In genomic region chr12:124567035-124567672, GRCh38 we compare ENCODE assay signal across 8 cellular contexts. TPM values are rescaled to one million over a fixed set of nuclear protein-coding genes. Genes with fewer than 3 reads are reported as not detected.
DNase-seq lines count a peak whose midpoint lies in the region; ATAC-seq, FAIRE-seq and TF ChIP-seq lines count a peak whose summit lies in the region.

Gene NCOR2, minus strand, starts transcription at chr12:124567612. Its CDS starts 72,361 bp downstream, at chr12:124495251.

- no peaks in the 10 kb centered on the region for H3K27me3 Mint-ChIP-seq in naive thymus-derived CD4-positive, alpha-beta T cell

- peaks cover 47% of the 10 kb centered on the region for H4K20me1 ChIP-seq in Loucy (ENCODE audit: insufficient read depth, low read length, poor library complexity, severe bottlenecking)
- H4K20me1 ChIP-seq in endothelial cell of umbilical vein (replicated peaks; ENCODE audit: control insufficient read depth, extremely low read depth, insufficient read depth, low read length) = peaks cover 4% of the 10 kb centered on the region

- H3K79me2 ChIP-seq in Loucy (ENCODE audit: insufficient read depth, low read length) = peaks cover 48% of the 10 kb centered on the region
- peaks cover 47% of the 10 kb centered on the region for H3K79me2 ChIP-seq in endothelial cell of umbilical vein (ENCODE audit: control insufficient read depth, insufficient read depth, low read length)

- intact Hi-C loops in endothelial cell of umbilical vein (cut with micrococcal nuclease) = loop anchor here (1.0 to 5.0 kb wide), 6 partner anchors 46 to 360 kb away; no protein-coding TSS in a partner anchor
- intact Hi-C loops in naive thymus-derived CD4-positive, alpha-beta T cell (cut with micrococcal nuclease) = loop anchor here (1.0 to 5.0 kb wide), 16 partner anchors 22 to 1600 kb away; partner anchors contain the start of genes ABCB9 (in 1 of the 2), ATP6V0A2 (in 1 of the 2), DHX37 (in 1 of the 2) and SCARB1 (in 1 of the 2)

- H3K36me3 ChIP-seq in Loucy (ENCODE audit: insufficient read depth, low read length) (no peaks in the 10 kb centered on the region), endothelial cell of umbilical vein (ENCODE audit: control insufficient read depth in 2 of 2, extremely low read depth in 1 of 2, insufficient read depth in 2 of 2, low read length in 2 of 2) (no peaks in the 10 kb centered on the region)
- peaks cover 0 to 7% (median 0%) of the 10 kb centered on the region in 3 experiments for H3K36me3 ChIP-seq in naive thymus-derived CD4-positive, alpha-beta T cell (ENCODE audit: control insufficient read depth in 2 of 3, insufficient read depth in 3 of 3, low read length in 3 of 3)

- FAIRE-seq in endothelial cell of umbilical vein (lab: Jason Lieb, UNC) = no peak

- DNase-seq in Daoy (ENCODE audit: low read depth) (peak; percentile 51), endothelial cell of umbilical vein (ENCODE audit: low read depth, low spot score) (no peak)
- peak; percentile 24 to 31 for DNase-seq in activated CD8-positive, alpha-beta memory T cell treated with anti-CD3 and anti-CD28 coated beads for 4 hours (ENCODE audit: low read depth in 2 of 2)
- DNase-seq in naive thymus-derived CD4-positive, alpha-beta T cell = peak; percentile 38 to 66 (median 56)

- H3K27ac Mint-ChIP-seq in naive thymus-derived CD4-positive, alpha-beta T cell = peak within 1 kb of the TSS; percentile 75 to 95 (median 88)

- H3K4me1 ChIP-seq in Loucy (ENCODE audit: insufficient read depth, low read length, poor library complexity, severe bottlenecking) (peaks cover 34% of the 10 kb centered on the region), endothelial cell of umbilical vein (ENCODE audit: control insufficient read depth, extremely low read depth, insufficient read depth, low read length) (peaks cover 10% of the 10 kb centered on the region)
- H3K4me1 ChIP-seq in naive thymus-derived CD4-positive, alpha-beta T cell (ENCODE audit: control insufficient read depth in 2 of 2, insufficient read depth in 2 of 2, low read length in 2 of 2) = peaks cover 6 to 15% of the 10 kb centered on the region in 2 donors

- H3K4me3 ChIP-seq in Loucy (ENCODE audit: low read length, poor library complexity, severe bottlenecking) = peak within 1 kb of the TSS; percentile 98
- H3K4me3 ChIP-seq in endothelial cell of umbilical vein (replicated peaks in 1 of 3; ENCODE audit: insufficient read depth in 1 of 3, low read depth in 1 of 3, low read length in 3 of 3) = peak within 1 kb of the TSS; percentile 75 to 97 (median 86)
- H3K4me3 ChIP-seq in naive thymus-derived CD4-positive, alpha-beta T cell (ENCODE audit: low read length) = peak within 1 kb of the TSS; percentile 86

- H3K4me2 ChIP-seq in Loucy (ENCODE audit: low read depth, low read length, poor library complexity, severe bottlenecking) (peak within 1 kb of the TSS; percentile 98), endothelial cell of umbilical vein (ENCODE audit: insufficient read depth, low read length) (peak within 1 kb of the TSS; percentile 68)

- no TSS peak for BruUV-seq in endothelial cell of umbilical vein (replicated peaks; lab: Mats Ljungman, UMichigan)

- dilution Hi-C loops in endothelial cell of umbilical vein (cut with MboI; ENCODE audit: extremely low pct_ligation_motif_present, low sequenced_read_pairs) = loop anchor here (25.0 kb wide), 1 partner anchor 120 kb away; no protein-coding TSS in a partner anchor

- peak within 1 kb of the TSS; percentile 84 to 96 (median 94) for H3K4me3 Mint-ChIP-seq in naive thymus-derived CD4-positive, alpha-beta T cell

- H3K9me2 ChIP-seq in Loucy (replicated peaks; ENCODE audit: low read depth, low read length) = no peaks in the 10 kb centered on the region

- H3K27me3 ChIP-seq in Loucy (ENCODE audit: insufficient read depth, low read length, poor library complexity, severe bottlenecking) = no peaks in the 10 kb centered on the region
- H3K27me3 ChIP-seq in endothelial cell of umbilical vein (ENCODE audit: control insufficient read depth in 2 of 2, insufficient read depth in 2 of 2, low read length in 2 of 2) = no peaks in the 10 kb centered on the region
- H3K27me3 ChIP-seq in naive thymus-derived CD4-positive, alpha-beta T cell (ENCODE audit: control insufficient read depth in 2 of 2, insufficient read depth in 2 of 2, low read length in 2 of 2) = no peaks in the 10 kb centered on the region

- CTCF ChIA-PET in endothelial cell of umbilical vein (lab: Charles Lee) = interaction anchor here (0.6 to 3.6 kb wide), 17 partner anchors 12 to 204 kb away, joined by 3 to 9 read pairs (median 3); no protein-coding TSS in a partner anchor
- CTCF ChIA-PET in naive thymus-derived CD4-positive, alpha-beta T cell (lab: Charles Lee) = no interaction called here

- POLR2A ChIA-PET in endothelial cell of umbilical vein (lab: Charles Lee) = interaction anchor here (0.7 kb wide), 1 partner anchor 187 kb away, joined by 3 read pairs; no protein-coding TSS in a partner anchor
- POLR2A ChIA-PET in naive thymus-derived CD4-positive, alpha-beta T cell (lab: Charles Lee) = interaction anchor here (1.5 kb wide), 1 partner anchor 43 kb away, joined by 4 read pairs; no protein-coding TSS in a partner anchor

- peak; percentile 26 for ATAC-seq in GM21723 (IDR thresholded peaks at IDR 0.05; ENCODE audit: unreplicated experiment)
- peak; percentile 46 for ATAC-seq in naive thymus-derived CD4-positive, alpha-beta T cell
- no peak for ATAC-seq in GM21367 (IDR thresholded peaks at IDR 0.05; ENCODE audit: unreplicated experiment)

- H3K36me3 Mint-ChIP-seq in naive thymus-derived CD4-positive, alpha-beta T cell = no peaks in the 10 kb centered on the region

- no peaks in the 10 kb centered on the region for H3F3A ChIP-seq in Loucy (ENCODE audit: low read depth)

- peaks cover 6 to 53% (median 30%) of the 10 kb centered on the region in 7 donors for H3K4me1 Mint-ChIP-seq in naive thymus-derived CD4-positive, alpha-beta T cell

- TF ChIP-seq POLR2A in endothelial cell of umbilical vein (IDR thresholded peaks at IDR 0.05; ENCODE audit: low read depth, low read length) = no peak

- H2AFZ ChIP-seq in Loucy (ENCODE audit: low read length) (peak within 1 kb of the TSS; percentile 99), endothelial cell of umbilical vein (ENCODE audit: low read depth, low read length) (peak within 1 kb of the TSS; percentile 65)

- H3K9me1 ChIP-seq in endothelial cell of umbilical vein (replicated peaks; ENCODE audit: control insufficient read depth, extremely low read depth, insufficient read depth, low read length) = no peaks in the 10 kb centered on the region

- H3K9me3 ChIP-seq in Loucy (ENCODE audit: insufficient read depth, low read depth, low read length) (no peaks in the 10 kb centered on the region), endothelial cell of umbilical vein (replicated peaks; ENCODE audit: control insufficient read depth, insufficient read depth, low read length) (no peaks in the 10 kb centered on the region)
- no peaks in the 10 kb centered on the region for H3K9me3 ChIP-seq in naive thymus-derived CD4-positive, alpha-beta T cell (ENCODE audit: control insufficient read depth in 2 of 3, low read length in 3 of 3)

- no peaks in the 10 kb centered on the region for H3K9me3 Mint-ChIP-seq in naive thymus-derived CD4-positive, alpha-beta T cell

- TF ChIP-seq CTCF in Loucy (conservative IDR thresholded peaks at IDR 0.05; ENCODE audit: low read length) (no peak), endothelial cell of umbilical vein (IDR thresholded peaks at IDR 0.05; ENCODE audit: extremely low read depth in 1 of 2, insufficient read depth in 1 of 2, low read depth in 1 of 2, low read length in 2 of 2) (no peak), subcutaneous adipose tissue (IDR thresholded peaks at IDR 0.05; ENCODE audit: low read depth) (no peak)

- H3K9ac ChIP-seq in Loucy (ENCODE audit: low read depth, low read length, poor library complexity, severe bottlenecking) = peak within 1 kb of the TSS; percentile 95
- H3K9ac ChIP-seq in endothelial cell of umbilical vein (replicated peaks; ENCODE audit: extremely low read depth, insufficient read depth, low read length) = peak within 1 kb of the TSS; percentile 95

- peak within 1 kb of the TSS; percentile 94 for H3K27ac ChIP-seq in endothelial cell of umbilical vein (ENCODE audit: insufficient read depth, low read depth, low read length)
- peak within 1 kb of the TSS; percentile 85 for H3K27ac ChIP-seq in naive thymus-derived CD4-positive, alpha-beta T cell (ENCODE audit: low read depth, low read length)

TF ChIP-seq in endothelial cell of umbilical vein, 7 proteins besides CTCF, POLR2A, EP300 and RAD21:
- no peak for TF ChIP-seq GATA2 (IDR thresholded peaks at IDR 0.05; ENCODE audit: insufficient read depth, insufficient read length, low read depth, low read length)

RNA-seq across cellular contexts. Expression of gene NCOR2, which starts in this region (rescaled TPM):
- total RNA-seq in Daoy (2014; rRNA removed; shearing (Covaris generic)) = 29.8 and 57.9 TPM in 2 replicates
- total RNA-seq in endothelial cell of umbilical vein (241 and 297 TPM in 2 replicates), subcutaneous adipose tissue (100 to 1,000 TPM in 1 of 4 donors, 10 to 100 TPM in 3; 41.8 to 133 (median 66.4) TPM)
- 20.9 and 26.5 TPM in 2 replicates for polyA plus RNA-seq in endothelial cell of umbilical vein
- 28.9 and 33.3 TPM in 2 replicates for polyA plus RNA-seq in endothelial cell of umbilical vein (2011; cell fraction: cytosol; rRNA removed)
- polyA plus RNA-seq in endothelial cell of umbilical vein (2011; cell fraction: nucleus; rRNA removed) = 83.4 and 92.8 TPM in 2 replicates
- 128 and 157 TPM in 2 replicates for polyA plus RNA-seq in endothelial cell of umbilical vein (2012)
- polyA minus RNA-seq in endothelial cell of umbilical vein = 26.9 and 33.3 TPM in 2 replicates
- 37.7 TPM for polyA minus RNA-seq in endothelial cell of umbilical vein (2011; cell fraction: cytosol; rRNA and poly(A)+ RNA removed)
- 53.8 and 94.2 TPM in 2 replicates for polyA minus RNA-seq in endothelial cell of umbilical vein (2011; cell fraction: nucleus; rRNA and poly(A)+ RNA removed)
- 100 to 1,000 TPM; 101 to 194 (median 112) TPM for total RNA-seq in naive thymus-derived CD4-positive, alpha-beta T cell
- 10 to 100 TPM in 1 of 2 donors, 1 to 10 TPM in 1; 5.3 to 17.3 TPM for polyA plus RNA-seq in naive thymus-derived CD4-positive, alpha-beta T cell
